ENCODE assay signal across 1 cellular context in the genomic region with DNA sequence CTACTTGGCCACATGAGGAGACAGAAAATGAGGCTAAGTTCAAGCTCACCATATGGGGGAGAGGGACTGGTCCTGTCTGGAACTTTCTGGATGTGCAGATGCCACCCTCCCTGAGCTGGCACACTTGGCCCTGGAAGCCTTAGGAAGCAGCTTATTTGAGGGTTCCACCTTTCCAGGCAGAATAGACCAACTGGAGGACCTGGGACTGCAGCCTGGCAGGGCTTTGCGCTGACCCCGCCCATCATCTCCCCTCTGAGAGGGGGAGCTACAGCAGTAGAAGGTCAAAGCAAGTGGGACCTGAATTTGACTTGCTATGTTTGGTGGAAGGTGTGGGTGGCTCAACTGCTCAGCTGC.
TF ChIP-seq lines count a peak whose summit lies in the region.

No MANE protein-coding gene starts in this region.

TF ChIP-seq in WTC11, 78 proteins besides CTCF, POLR2A, EP300 and RAD21 (continued from another document):
- TF ChIP-seq, protein P1, sequence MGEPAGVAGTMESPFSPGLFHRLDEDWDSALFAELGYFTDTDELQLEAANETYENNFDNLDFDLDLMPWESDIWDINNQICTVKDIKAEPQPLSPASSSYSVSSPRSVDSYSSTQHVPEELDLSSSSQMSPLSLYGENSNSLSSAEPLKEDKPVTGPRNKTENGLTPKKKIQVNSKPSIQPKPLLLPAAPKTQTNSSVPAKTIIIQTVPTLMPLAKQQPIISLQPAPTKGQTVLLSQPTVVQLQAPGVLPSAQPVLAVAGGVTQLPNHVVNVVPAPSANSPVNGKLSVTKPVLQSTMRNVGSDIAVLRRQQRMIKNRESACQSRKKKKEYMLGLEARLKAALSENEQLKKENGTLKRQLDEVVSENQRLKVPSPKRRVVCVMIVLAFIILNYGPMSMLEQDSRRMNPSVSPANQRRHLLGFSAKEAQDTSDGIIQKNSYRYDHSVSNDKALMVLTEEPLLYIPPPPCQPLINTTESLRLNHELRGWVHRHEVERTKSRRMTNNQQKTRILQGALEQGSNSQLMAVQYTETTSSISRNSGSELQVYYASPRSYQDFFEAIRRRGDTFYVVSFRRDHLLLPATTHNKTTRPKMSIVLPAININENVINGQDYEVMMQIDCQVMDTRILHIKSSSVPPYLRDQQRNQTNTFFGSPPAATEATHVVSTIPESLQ (CRISPR knock-in tag; IDR thresholded peaks at IDR 0.05), result no peak
- TF ChIP-seq SP1 (CRISPR knock-in tag; conservative IDR thresholded peaks at IDR 0.05), result no peak
- no peak for TF ChIP-seq TP53 (CRISPR knock-in tag; IDR thresholded peaks at IDR 0.05)
- TF ChIP-seq ZNF317 (CRISPR knock-in tag; IDR thresholded peaks at IDR 0.05; ENCODE audit: borderline replicate concordance, low read depth), result no peak
- no peak for TF ChIP-seq JAZF1 (CRISPR knock-in tag; IDR thresholded peaks at IDR 0.05)
- TF ChIP-seq, protein P2, sequence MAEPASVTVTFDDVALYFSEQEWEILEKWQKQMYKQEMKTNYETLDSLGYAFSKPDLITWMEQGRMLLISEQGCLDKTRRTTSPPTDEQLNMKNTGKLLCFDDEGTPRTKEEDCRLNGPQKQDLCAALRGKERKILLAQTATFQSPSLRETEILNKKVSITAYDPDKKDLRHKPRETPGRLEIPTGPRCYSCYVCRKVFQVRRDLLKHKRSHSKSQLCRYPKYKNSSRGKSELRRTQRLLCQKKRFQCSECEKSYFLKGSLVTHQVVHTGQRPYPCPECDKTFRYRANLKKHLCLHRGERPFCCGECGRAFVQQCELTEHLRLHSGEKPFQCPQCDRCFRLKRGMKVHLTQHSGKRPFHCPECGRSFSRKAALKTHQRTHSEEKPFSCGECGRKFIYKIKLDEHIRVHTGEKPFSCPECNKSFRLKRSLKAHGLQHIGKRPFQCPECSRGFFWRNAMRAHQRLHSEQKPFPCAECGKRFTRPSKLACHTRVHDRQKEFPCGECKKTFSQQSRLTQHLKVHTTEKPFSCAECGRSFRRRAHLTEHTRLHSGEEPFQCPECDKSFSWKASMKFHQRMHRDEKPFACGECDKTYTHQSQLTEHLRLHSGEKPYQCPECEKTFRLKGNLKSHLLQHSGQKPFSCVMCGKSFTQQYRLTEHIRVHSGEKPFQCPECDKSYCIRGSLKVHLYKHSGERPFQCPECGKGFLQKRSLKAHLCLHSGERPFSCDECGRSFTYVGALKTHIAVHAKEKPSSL (CRISPR knock-in tag; conservative IDR thresholded peaks at IDR 0.05), result no peak
- TF ChIP-seq RELA (CRISPR knock-in tag; IDR thresholded peaks at IDR 0.05; ENCODE audit: borderline replicate concordance), result no peak
- no peak for TF ChIP-seq NR2C2 (CRISPR knock-in tag; IDR thresholded peaks at IDR 0.05)
- no peak for TF ChIP-seq ZNF219 (CRISPR knock-in tag; IDR thresholded peaks at IDR 0.05; ENCODE audit: borderline replicate concordance)
- TF ChIP-seq, protein P3, sequence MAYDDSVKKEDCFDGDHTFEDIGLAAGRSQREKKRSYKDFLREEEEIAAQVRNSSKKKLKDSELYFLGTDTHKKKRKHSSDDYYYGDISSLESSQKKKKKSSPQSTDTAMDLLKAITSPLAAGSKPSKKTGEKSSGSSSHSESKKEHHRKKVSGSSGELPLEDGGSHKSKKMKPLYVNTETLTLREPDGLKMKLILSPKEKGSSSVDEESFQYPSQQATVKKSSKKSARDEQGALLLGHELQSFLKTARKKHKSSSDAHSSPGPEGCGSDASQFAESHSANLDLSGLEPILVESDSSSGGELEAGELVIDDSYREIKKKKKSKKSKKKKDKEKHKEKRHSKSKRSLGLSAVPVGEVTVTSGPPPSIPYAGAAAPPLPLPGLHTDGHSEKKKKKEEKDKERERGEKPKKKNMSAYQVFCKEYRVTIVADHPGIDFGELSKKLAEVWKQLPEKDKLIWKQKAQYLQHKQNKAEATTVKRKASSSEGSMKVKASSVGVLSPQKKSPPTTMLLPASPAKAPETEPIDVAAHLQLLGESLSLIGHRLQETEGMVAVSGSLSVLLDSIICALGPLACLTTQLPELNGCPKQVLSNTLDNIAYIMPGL (CRISPR knock-in tag; IDR thresholded peaks at IDR 0.05), result no peak
- TF ChIP-seq, protein P4, sequence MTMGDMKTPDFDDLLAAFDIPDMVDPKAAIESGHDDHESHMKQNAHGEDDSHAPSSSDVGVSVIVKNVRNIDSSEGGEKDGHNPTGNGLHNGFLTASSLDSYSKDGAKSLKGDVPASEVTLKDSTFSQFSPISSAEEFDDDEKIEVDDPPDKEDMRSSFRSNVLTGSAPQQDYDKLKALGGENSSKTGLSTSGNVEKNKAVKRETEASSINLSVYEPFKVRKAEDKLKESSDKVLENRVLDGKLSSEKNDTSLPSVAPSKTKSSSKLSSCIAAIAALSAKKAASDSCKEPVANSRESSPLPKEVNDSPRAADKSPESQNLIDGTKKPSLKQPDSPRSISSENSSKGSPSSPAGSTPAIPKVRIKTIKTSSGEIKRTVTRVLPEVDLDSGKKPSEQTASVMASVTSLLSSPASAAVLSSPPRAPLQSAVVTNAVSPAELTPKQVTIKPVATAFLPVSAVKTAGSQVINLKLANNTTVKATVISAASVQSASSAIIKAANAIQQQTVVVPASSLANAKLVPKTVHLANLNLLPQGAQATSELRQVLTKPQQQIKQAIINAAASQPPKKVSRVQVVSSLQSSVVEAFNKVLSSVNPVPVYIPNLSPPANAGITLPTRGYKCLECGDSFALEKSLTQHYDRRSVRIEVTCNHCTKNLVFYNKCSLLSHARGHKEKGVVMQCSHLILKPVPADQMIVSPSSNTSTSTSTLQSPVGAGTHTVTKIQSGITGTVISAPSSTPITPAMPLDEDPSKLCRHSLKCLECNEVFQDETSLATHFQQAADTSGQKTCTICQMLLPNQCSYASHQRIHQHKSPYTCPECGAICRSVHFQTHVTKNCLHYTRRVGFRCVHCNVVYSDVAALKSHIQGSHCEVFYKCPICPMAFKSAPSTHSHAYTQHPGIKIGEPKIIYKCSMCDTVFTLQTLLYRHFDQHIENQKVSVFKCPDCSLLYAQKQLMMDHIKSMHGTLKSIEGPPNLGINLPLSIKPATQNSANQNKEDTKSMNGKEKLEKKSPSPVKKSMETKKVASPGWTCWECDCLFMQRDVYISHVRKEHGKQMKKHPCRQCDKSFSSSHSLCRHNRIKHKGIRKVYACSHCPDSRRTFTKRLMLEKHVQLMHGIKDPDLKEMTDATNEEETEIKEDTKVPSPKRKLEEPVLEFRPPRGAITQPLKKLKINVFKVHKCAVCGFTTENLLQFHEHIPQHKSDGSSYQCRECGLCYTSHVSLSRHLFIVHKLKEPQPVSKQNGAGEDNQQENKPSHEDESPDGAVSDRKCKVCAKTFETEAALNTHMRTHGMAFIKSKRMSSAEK (CRISPR knock-in tag; IDR thresholded peaks at IDR 0.05; ENCODE audit: borderline replicate concordance), result no peak
- TF ChIP-seq, protein P5, sequence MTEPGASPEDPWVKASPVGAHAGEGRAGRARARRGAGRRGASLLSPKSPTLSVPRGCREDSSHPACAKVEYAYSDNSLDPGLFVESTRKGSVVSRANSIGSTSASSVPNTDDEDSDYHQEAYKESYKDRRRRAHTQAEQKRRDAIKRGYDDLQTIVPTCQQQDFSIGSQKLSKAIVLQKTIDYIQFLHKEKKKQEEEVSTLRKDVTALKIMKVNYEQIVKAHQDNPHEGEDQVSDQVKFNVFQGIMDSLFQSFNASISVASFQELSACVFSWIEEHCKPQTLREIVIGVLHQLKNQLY (CRISPR knock-in tag; IDR thresholded peaks at IDR 0.05), result no peak
- TF ChIP-seq ZNF263 (CRISPR knock-in tag; IDR thresholded peaks at IDR 0.05; ENCODE audit: low read depth), result no peak
